In the genomic region with DNA sequence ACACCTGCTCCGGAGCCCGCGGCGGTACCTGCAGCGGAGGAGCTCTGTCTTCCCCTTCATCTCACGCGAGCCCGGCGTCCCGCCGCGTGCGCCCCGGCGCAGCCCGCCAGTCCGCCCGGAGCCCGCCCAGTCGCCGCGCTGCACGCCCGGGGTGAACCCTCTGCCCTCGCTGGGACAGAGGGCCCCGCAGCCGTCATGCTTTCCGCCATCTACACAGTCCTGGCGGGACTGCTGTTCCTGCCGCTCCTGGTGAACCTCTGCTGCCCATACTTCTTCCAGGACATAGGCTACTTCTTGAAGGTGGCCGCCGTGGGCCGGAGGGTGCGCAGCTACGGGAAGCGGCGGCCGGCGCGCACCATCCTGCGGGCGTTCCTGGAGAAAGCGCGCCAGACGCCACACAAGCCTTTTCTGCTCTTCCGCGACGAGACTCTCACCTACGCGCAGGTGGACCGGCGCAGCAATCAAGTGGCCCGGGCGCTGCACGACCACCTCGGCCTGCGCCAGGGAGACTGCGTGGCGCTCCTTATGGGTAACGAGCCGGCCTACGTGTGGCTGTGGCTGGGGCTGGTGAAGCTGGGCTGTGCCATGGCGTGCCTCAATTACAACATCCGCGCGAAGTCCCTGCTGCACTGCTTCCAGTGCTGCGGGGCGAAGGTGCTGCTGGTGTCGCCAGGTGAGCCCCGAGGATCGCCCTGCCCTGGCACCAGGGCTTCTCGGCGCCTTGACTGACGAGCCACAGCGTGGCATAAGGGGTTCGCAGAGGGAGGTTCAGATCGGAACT, we compare ENCODE assay signal across 1 cellular context.
TF ChIP-seq lines count a peak whose summit lies in the region.

No MANE protein-coding gene starts in this region.

TF ChIP-seq in GM12878, 131 proteins besides CTCF, POLR2A, EP300 and RAD21 (continued from another document):
- TF ChIP-seq, protein P1, sequence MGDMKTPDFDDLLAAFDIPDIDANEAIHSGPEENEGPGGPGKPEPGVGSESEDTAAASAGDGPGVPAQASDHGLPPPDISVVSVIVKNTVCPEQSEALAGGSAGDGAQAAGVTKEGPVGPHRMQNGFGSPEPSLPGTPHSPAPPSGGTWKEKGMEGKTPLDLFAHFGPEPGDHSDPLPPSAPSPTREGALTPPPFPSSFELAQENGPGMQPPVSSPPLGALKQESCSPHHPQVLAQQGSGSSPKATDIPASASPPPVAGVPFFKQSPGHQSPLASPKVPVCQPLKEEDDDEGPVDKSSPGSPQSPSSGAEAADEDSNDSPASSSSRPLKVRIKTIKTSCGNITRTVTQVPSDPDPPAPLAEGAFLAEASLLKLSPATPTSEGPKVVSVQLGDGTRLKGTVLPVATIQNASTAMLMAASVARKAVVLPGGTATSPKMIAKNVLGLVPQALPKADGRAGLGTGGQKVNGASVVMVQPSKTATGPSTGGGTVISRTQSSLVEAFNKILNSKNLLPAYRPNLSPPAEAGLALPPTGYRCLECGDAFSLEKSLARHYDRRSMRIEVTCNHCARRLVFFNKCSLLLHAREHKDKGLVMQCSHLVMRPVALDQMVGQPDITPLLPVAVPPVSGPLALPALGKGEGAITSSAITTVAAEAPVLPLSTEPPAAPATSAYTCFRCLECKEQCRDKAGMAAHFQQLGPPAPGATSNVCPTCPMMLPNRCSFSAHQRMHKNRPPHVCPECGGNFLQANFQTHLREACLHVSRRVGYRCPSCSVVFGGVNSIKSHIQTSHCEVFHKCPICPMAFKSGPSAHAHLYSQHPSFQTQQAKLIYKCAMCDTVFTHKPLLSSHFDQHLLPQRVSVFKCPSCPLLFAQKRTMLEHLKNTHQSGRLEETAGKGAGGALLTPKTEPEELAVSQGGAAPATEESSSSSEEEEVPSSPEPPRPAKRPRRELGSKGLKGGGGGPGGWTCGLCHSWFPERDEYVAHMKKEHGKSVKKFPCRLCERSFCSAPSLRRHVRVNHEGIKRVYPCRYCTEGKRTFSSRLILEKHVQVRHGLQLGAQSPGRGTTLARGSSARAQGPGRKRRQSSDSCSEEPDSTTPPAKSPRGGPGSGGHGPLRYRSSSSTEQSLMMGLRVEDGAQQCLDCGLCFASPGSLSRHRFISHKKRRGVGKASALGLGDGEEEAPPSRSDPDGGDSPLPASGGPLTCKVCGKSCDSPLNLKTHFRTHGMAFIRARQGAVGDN (IDR thresholded peaks at IDR 0.05) = 0 out of 2 replicates have a peak, but pooled peaks have one; percentile 15
- TF ChIP-seq IKZF1 (conservative IDR thresholded peaks at IDR 0.05) (peak; percentile 54; the same call in 1 of the 2 replicates), HDAC6 (IDR thresholded peaks at IDR 0.05; ENCODE audit: unreplicated experiment) (peak; percentile 98)
